11 cellular contexts compared by ENCODE assay signal in the genomic region with DNA sequence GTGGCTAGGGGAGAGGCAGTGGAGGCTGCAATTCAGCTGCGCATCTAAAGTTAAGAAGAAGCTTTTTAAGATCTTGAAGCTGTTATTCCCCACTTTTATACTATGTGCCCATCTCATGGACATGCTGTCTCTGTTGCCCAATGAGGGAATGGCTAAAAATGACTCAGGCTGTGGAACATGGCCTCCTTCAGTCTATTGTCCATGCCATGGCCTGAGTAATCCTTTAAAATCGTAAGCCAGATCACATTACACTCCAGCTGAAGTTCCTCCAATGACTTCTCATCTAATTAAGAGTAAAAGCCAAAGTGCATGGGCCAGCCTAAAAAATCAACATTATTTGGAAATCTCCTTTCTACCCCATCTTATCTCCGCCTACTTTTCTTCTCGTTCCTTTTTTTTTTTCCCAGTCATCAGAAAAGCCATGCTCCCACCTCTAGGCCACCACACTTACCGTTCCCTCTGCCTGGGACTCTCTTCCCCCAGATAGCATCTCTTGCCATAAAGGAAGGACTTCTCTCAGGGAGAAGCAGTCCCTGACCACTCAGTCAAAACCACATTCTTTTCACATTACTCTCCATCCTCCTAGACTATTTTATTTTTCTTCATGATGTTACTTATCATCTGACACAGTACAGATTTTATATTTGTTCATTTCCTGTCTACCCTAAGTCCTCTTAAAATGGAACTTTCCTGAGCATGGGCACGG.
A peak's percentile ranks its signal among the peaks of the same experiment; 100 is the strongest.
DNase-seq lines count a peak whose midpoint lies in the region; ATAC-seq and TF ChIP-seq lines count a peak whose summit lies in the region.
"Had no signal": no experiment of that assay in that cellular context is flagged by ENCODE, and none has a peak within 500 bp of the region (broad histone marks: within the 10 kb centered on the region; RNA-seq: fewer than 3 reads in every experiment).

No MANE protein-coding gene starts in this region.

- in situ Hi-C loops in G401 (cut with HindIII; ENCODE audit: low sequenced_read_pairs) = no loop called here

- intact Hi-C loops in Right ventricle myocardium superior (cut with DNase I) (no loop called here), cardiac septum (cut with DNase I) (no loop called here)

- no peaks in the 10 kb centered on the region for H3K36me3 ChIP-seq in H7 (replicated peaks; ENCODE audit: control insufficient read depth, insufficient read depth, low read length)
- H3K36me3 ChIP-seq: ovary had no signal

- no peak overlapping the region for H3K4me3 ChIP-seq in cardiac fibroblast (replicated peaks in 1 of 2; ENCODE audit: low read depth in 2 of 2, low read length in 2 of 2)
- no peak overlapping the region for H3K4me3 ChIP-seq in H7 (ENCODE audit: insufficient read depth, low read depth, low read length)
- H3K4me3 ChIP-seq: A549, K562, ovary had no signal

- no peak for TF ChIP-seq CTCF in cardiac fibroblast (IDR thresholded peaks at IDR 0.05; ENCODE audit: low read depth, low read length)

- no peaks in the 10 kb centered on the region for H3K27me3 ChIP-seq in H7 (ENCODE audit: control insufficient read depth, insufficient read depth, low read length)
- H3K27me3 ChIP-seq: ovary had no signal

- DNase-seq in Right ventricle myocardium superior = no peak
- DNase-seq in cardiac septum (ENCODE audit: low spot score) = no peak
- DNase-seq in cardiac fibroblast (ENCODE audit: low read depth in 2 of 2) = peak; percentile 87 to 99
- peak; percentile 85 for DNase-seq in kidney glomerular epithelial cell (lab: John Stamatoyannopoulos, UW)
- DNase-seq in G401 (ENCODE audit: low spot score) = no peak
- no peak for DNase-seq in HT-29 (ENCODE audit: low spot score)
- no peak for DNase-seq in H7
- DNase-seq: ovary had no signal

- peak; percentile 72 for ATAC-seq in Right ventricle myocardium superior (ENCODE audit: poor library complexity)
- no peak for ATAC-seq in HG02642 (IDR thresholded peaks at IDR 0.05; ENCODE audit: poor library complexity, unreplicated experiment)
- ATAC-seq: A549, K562 had no signal

Comparison
In these comparisons a context has a peak if more than half of its experiments do, and no peak if none do; other contexts are left out.
1. DNase-seq: peak in cardiac fibroblast (2 of 2) and kidney glomerular epithelial cell (single experiment); none in Right ventricle myocardium superior (single experiment), cardiac septum (single experiment), G401 (single experiment), HT-29 (single experiment) and H7 (single experiment).